ENCODE assay signal across 8 cellular contexts in genomic region chr3:44339181-44339741, GRCh38. TPM values are rescaled to one million over a fixed set of nuclear protein-coding genes. Genes with fewer than 3 reads are reported as not detected.
DNase-seq lines count a peak whose midpoint lies in the region; ATAC-seq lines count a peak whose summit lies in the region.

No MANE protein-coding gene starts in this region.

- POLR2A ChIA-PET in activated CD8-positive, alpha-beta T cell treated with anti-CD3 and anti-CD28 coated beads, Interleukin-2, amount 10 ng/mL, durations not matched to agents 7 days and 5 days (lab: Charles Lee): interaction anchor here (0.6 to 1.8 kb wide), 10 partner anchors 9 to 1099 kb away, joined by 3 to 10 read pairs (median 3); partner anchors contain the start of genes KIF15 and ZNF445

- no peak for ATAC-seq in activated CD8-positive, alpha-beta T cell treated with anti-CD3 and anti-CD28 coated beads, Interleukin-2, amount 10 ng/mL, durations not matched to agents 7 days and 5 days
- no peak for ATAC-seq in stimulated activated naive CD8-positive, alpha-beta T cell treated with anti-CD3 and anti-CD28 coated beads, Interleukin-15, amount 100 ng/mL, for 72 hours
- ATAC-seq in GM19324 (IDR thresholded peaks at IDR 0.05; ENCODE audit: low FRiP score, unreplicated experiment) (no peak), HG02852 (IDR thresholded peaks at IDR 0.05; ENCODE audit: unreplicated experiment) (no peak)

- H3K27me3 ChIP-seq in iPS-18a (ENCODE audit: control insufficient read depth, insufficient read depth, low read length): no peaks in the 10 kb centered on the region

- CTCF ChIA-PET in activated CD8-positive, alpha-beta T cell treated with anti-CD3 and anti-CD28 coated beads, Interleukin-2, amount 10 ng/mL, durations not matched to agents 7 days and 5 days (lab: Charles Lee): interaction anchor here (1.0 to 1.7 kb wide), 5 partner anchors 17 to 575 kb away, joined by 3 to 5 read pairs (median 3); partner anchors contain the start of gene ZNF445

- H3K36me3 ChIP-seq in iPS-18a (ENCODE audit: control insufficient read depth, low read depth, low read length): no peaks in the 10 kb centered on the region

- H3K27ac Mint-ChIP-seq in activated CD8-positive, alpha-beta T cell treated with anti-CD3 and anti-CD28 coated beads, Interleukin-2, amount 10 ng/mL, durations not matched to agents 7 days and 5 days: peak overlapping the region; percentile 100
- H3K27ac Mint-ChIP-seq in stimulated activated naive CD8-positive, alpha-beta T cell treated with anti-CD3 and anti-CD28 coated beads, Interleukin-15, amount 100 ng/mL, for 72 hours: peak overlapping the region; percentile 97 to 98

- no peaks in the 10 kb centered on the region for H3K9me3 ChIP-seq in iPS-18a (ENCODE audit: control insufficient read depth, low read depth, low read length)

- peaks cover 7% of the 10 kb centered on the region for H3K27me3 Mint-ChIP-seq in activated CD8-positive, alpha-beta T cell treated with anti-CD3 and anti-CD28 coated beads, Interleukin-2, amount 10 ng/mL, durations not matched to agents 7 days and 5 days (ENCODE audit: low read depth)
- H3K27me3 Mint-ChIP-seq in stimulated activated naive CD8-positive, alpha-beta T cell treated with anti-CD3 and anti-CD28 coated beads, Interleukin-15, amount 100 ng/mL, for 72 hours: peaks cover 5% of the 10 kb centered on the region

- peak overlapping the region; percentile 76 for H3K9ac ChIP-seq in iPS-18a (ENCODE audit: low read length)

- H3K4me1 Mint-ChIP-seq in activated CD8-positive, alpha-beta T cell treated with anti-CD3 and anti-CD28 coated beads, Interleukin-2, amount 10 ng/mL, durations not matched to agents 7 days and 5 days (ENCODE audit: low read depth): peaks cover 24% of the 10 kb centered on the region
- peaks cover 27% of the 10 kb centered on the region for H3K4me1 Mint-ChIP-seq in stimulated activated naive CD8-positive, alpha-beta T cell treated with anti-CD3 and anti-CD28 coated beads, Interleukin-15, amount 100 ng/mL, for 72 hours

- H3K4me3 Mint-ChIP-seq in activated CD8-positive, alpha-beta T cell treated with anti-CD3 and anti-CD28 coated beads, Interleukin-2, amount 10 ng/mL, durations not matched to agents 7 days and 5 days: peak overlapping the region; percentile 99
- peak overlapping the region; percentile 99 to 100 for H3K4me3 Mint-ChIP-seq in stimulated activated naive CD8-positive, alpha-beta T cell treated with anti-CD3 and anti-CD28 coated beads, Interleukin-15, amount 100 ng/mL, for 72 hours

- H3K4me1 ChIP-seq in iPS-18a (ENCODE audit: control insufficient read depth, low read depth, low read length): peaks cover 17% of the 10 kb centered on the region

- peak overlapping the region; percentile 89 for H3K4me3 ChIP-seq in iPS-18a (ENCODE audit: low read length)

- H3K36me3 Mint-ChIP-seq in activated CD8-positive, alpha-beta T cell treated with anti-CD3 and anti-CD28 coated beads, Interleukin-2, amount 10 ng/mL, durations not matched to agents 7 days and 5 days (ENCODE audit: low read depth): peaks cover 17% of the 10 kb centered on the region

- DNase-seq in DMS 273 (lab: John Stamatoyannopoulos, UW; ENCODE audit: unreplicated experiment) (peak; percentile 24), DMS 273 treated with DMSO at 0.1 percent for 48 hours (lab: John Stamatoyannopoulos, UW) (no peak), AML-193 (lab: John Stamatoyannopoulos, UW) (no peak)
- no peak for DNase-seq in activated CD8-positive, alpha-beta T cell treated with anti-CD3 and anti-CD28 coated beads, Interleukin-2, amount 10 ng/mL, durations not matched to agents 7 days and 5 days
- no peak for DNase-seq in stimulated activated naive CD8-positive, alpha-beta T cell treated with anti-CD3 and anti-CD28 coated beads, Interleukin-15, amount 100 ng/mL, for 72 hours

- H3K27ac ChIP-seq in iPS-18a (ENCODE audit: low read length): peak overlapping the region; percentile 49

- no peaks in the 10 kb centered on the region for H3K9me3 Mint-ChIP-seq in activated CD8-positive, alpha-beta T cell treated with anti-CD3 and anti-CD28 coated beads, Interleukin-2, amount 10 ng/mL, durations not matched to agents 7 days and 5 days (ENCODE audit: insufficient read depth)
- H3K9me3 Mint-ChIP-seq in stimulated activated naive CD8-positive, alpha-beta T cell treated with anti-CD3 and anti-CD28 coated beads, Interleukin-15, amount 100 ng/mL, for 72 hours: no peaks in the 10 kb centered on the region

RNA-seq across cellular contexts. Expression of gene TCAIM, which starts 0.7 kb away (rescaled TPM):
- 10 to 100 TPM; 17.9 to 21.8 TPM for total RNA-seq in activated CD8-positive, alpha-beta T cell treated with anti-CD3 and anti-CD28 coated beads, Interleukin-2, amount 10 ng/mL, durations not matched to agents 7 days and 5 days
